In the genomic region with DNA sequence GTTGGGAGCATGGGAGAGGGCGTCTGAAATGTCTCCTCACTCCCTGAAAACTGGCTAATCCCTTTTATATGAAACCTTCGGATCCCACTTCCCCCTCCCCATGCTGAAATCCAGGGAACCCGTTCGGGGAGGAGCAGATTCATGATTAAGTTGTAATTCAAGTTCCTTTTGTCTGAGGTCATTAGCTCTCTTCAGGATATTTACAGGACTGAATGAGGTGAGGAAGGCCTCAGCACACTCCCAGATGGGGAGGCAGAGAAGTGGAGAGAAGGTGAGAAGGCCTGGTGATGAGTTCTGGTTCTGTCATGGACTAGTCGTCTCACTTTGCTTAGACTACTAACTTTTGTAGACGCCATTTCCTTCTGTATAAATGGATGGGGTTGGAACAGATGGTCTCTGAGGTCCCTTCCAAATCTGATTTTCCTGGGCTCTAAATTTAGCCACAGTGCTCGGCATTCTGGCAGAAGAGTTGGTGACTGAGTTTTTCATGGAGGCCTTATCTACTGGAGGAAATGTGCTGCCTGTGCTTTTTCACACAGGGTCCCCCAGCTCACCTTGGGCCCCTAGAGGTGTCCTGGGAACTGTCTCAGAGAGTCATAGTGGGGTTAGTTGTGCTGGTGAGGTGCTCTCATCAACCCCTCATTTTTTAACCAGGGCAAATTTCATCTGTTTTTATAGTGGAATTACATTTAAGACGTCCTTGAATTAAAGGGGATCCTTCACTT, we compare ENCODE assay signal across 14 cellular contexts.
"Had no signal": no experiment of that assay in that cellular context is flagged by ENCODE, and none has a peak within 500 bp of the region (broad histone marks: within the 10 kb centered on the region; RNA-seq: fewer than 3 reads in every experiment).

No MANE protein-coding gene starts in this region.

- H3K4me1 Mint-ChIP-seq: activated CD4-positive, alpha-beta T cell treated with anti-CD3 and anti-CD28 coated beads for 36 hours; naive B cell had no signal

- H3K27me3 ChIP-seq: colonic mucosa had no signal

- H3K4me3 ChIP-seq: colonic mucosa, lower lobe of right lung had no signal

- H3K9me3 Mint-ChIP-seq: activated CD4-positive, alpha-beta memory T cell treated with anti-CD3 and anti-CD28 coated beads for 36 hours; activated T-cell treated with anti-CD3 and anti-CD28 coated beads, Interleukin-2, amount 50 U/mL, for 4 hours; naive B cell had no signal

- H3K36me3 ChIP-seq: colonic mucosa, lower lobe of right lung had no signal

- H3K4me3 Mint-ChIP-seq: activated CD4-positive, alpha-beta memory T cell treated with anti-CD3 and anti-CD28 coated beads for 36 hours; activated CD4-positive, alpha-beta T cell treated with anti-CD3 and anti-CD28 coated beads for 36 hours; activated T-cell treated with anti-CD3 and anti-CD28 coated beads, Interleukin-2, amount 50 U/mL, for 4 hours; naive B cell had no signal

- ATAC-seq: activated CD4-positive, alpha-beta T cell treated with anti-CD3 and anti-CD28 coated beads for 36 hours; activated T-cell treated with anti-CD3 and anti-CD28 coated beads, Interleukin-2, amount 50 U/mL, for 4 hours; lower lobe of right lung had no signal

- DNase-seq: activated CD4-positive, alpha-beta memory T cell treated with anti-CD3 and anti-CD28 coated beads for 36 hours; activated CD4-positive, alpha-beta T cell treated with anti-CD3 and anti-CD28 coated beads for 36 hours; activated effector memory CD4-positive, alpha-beta T cell treated with Interleukin-2 at 50 U/mL for 16 hours; activated naive CD4-positive, alpha-beta T cell treated with anti-CD3 and anti-CD28 coated beads, Interleukin-2, amount 50 U/mL, for 16 hours; activated T-cell treated with anti-CD3 and anti-CD28 coated beads, Interleukin-2, amount 50 U/mL, for 4 hours; colonic mucosa; foreskin fibroblast; hippocampal formation; lower lobe of right lung; midbrain; naive B cell; stimulated activated CD4-positive, alpha-beta T cell treated with anti-CD3 and anti-CD28 coated beads, Interleukin-1b, Interleukin-23, amount 100 ng/mL, for 48 hours; T-helper 1 cell; T1000 had no signal

- H3K27ac ChIP-seq: colonic mucosa, lower lobe of right lung had no signal

- H3K36me3 Mint-ChIP-seq: activated CD4-positive, alpha-beta memory T cell treated with anti-CD3 and anti-CD28 coated beads for 36 hours; naive B cell had no signal

- H3K9me3 ChIP-seq: colonic mucosa, lower lobe of right lung had no signal

- H3K27ac Mint-ChIP-seq: activated CD4-positive, alpha-beta memory T cell treated with anti-CD3 and anti-CD28 coated beads for 36 hours; activated CD4-positive, alpha-beta T cell treated with anti-CD3 and anti-CD28 coated beads for 36 hours; naive B cell had no signal

- H3K4me1 ChIP-seq: colonic mucosa had no signal
